3 cellular contexts compared by ENCODE assay signal in genomic region chr9:75548871-75549270, GRCh38.
"Had no signal": no experiment of that assay in that cellular context is flagged by ENCODE, and none has a peak within 500 bp of the region (broad histone marks: within the 10 kb centered on the region; RNA-seq: fewer than 3 reads in every experiment).

No MANE protein-coding gene starts in this region.

- DNase-seq: GDM1, GF-D8 had no signal

- H3K4me3 ChIP-seq: GM12878 had no signal
